ENCODE assay signal across 9 cellular contexts in genomic region chr11:62554377-62554776, GRCh38. TPM values are rescaled to one million over a fixed set of nuclear protein-coding genes. Genes with fewer than 3 reads are reported as not detected.
DNase-seq lines count a peak whose midpoint lies in the region; TF ChIP-seq lines count a peak whose summit lies in the region.
"Had no signal": no experiment of that assay in that cellular context is flagged by ENCODE, and none has a peak within 500 bp of the region (broad histone marks: within the 10 kb centered on the region; RNA-seq: fewer than 3 reads in every experiment).

No MANE protein-coding gene starts in this region.

- TF ChIP-seq CTCF in 22Rv1 (IDR thresholded peaks at IDR 0.05) (no peak), HL-60 (IDR thresholded peaks at IDR 0.05; ENCODE audit: insufficient read depth, low read length) (no peak), brain (conservative IDR thresholded peaks at IDR 0.05) (no peak)

- H3K27me3 Mint-ChIP-seq in brain, result peaks cover 12% of the 10 kb centered on the region

- H3K27ac ChIP-seq in 22Rv1, result peak overlapping the region; percentile 83; the same call in 1 of the 2 replicates
- peak overlapping the region; percentile 94 for H3K27ac ChIP-seq in HL-60 (replicated peaks)
- peak overlapping the region; percentile 100 for H3K27ac ChIP-seq in muscle layer of duodenum (ENCODE audit: low read length)

- peaks cover 11% of the 10 kb centered on the region for H3K36me3 Mint-ChIP-seq in brain

- no peaks in the 10 kb centered on the region for H3K9me3 Mint-ChIP-seq in brain

- peaks cover 80% of the 10 kb centered on the region for H3K4me1 Mint-ChIP-seq in brain

- peak overlapping the region in 4 of 5 experiments; percentile 69 to 96 (median 94) for H3K27ac Mint-ChIP-seq in brain

- H3K27me3 ChIP-seq in HL-60 (ENCODE audit: insufficient read depth, poor library complexity, severe bottlenecking), result no peaks in the 10 kb centered on the region
- no peaks in the 10 kb centered on the region for H3K27me3 ChIP-seq in muscle layer of duodenum (ENCODE audit: low read depth, low read length)

- H3K4me1 ChIP-seq in muscle layer of duodenum (ENCODE audit: control insufficient read depth in 1 of 2, insufficient read depth in 2 of 2, low read length in 2 of 2), result peaks cover 55 to 67% of the 10 kb centered on the region in 2 donors

- no peak overlapping the region for H3K4me3 ChIP-seq in HL-60 (replicated peaks; ENCODE audit: insufficient read depth, low read length)
- H3K4me3 ChIP-seq in muscle layer of duodenum (ENCODE audit: low read depth in 1 of 2, low read length in 2 of 2), result peak overlapping the region in 1 of 2 donors; percentile 59

- no peak for DNase-seq in HL-60 (ENCODE audit: low read depth in 1 of 2, low spot score in 1 of 2)
- DNase-seq in cortex of kidney (lab: John Stamatoyannopoulos, UW), result no peak
- DNase-seq in NCI-H1436 treated with DMSO at 0.1 percent for 48 hours (lab: John Stamatoyannopoulos, UW), result no peak
- no peak for DNase-seq in NCI-H2081 treated with DMSO at 0.1 percent for 48 hours (lab: John Stamatoyannopoulos, UW)
- no peak for DNase-seq in amniotic stem cell (lab: John Stamatoyannopoulos, UW)
- DNase-seq: activated CD4-positive, alpha-beta T cell treated with anti-CD3 and anti-CD28 coated beads, Interleukin-2, amount 50 U/mL, for 1 hour had no signal

- peak overlapping the region in 2 of 5 experiments; percentile 57 to 67 for H3K4me3 Mint-ChIP-seq in brain

- peaks cover 4 to 19% of the 10 kb centered on the region in 2 donors for H3K36me3 ChIP-seq in muscle layer of duodenum (ENCODE audit: control insufficient read depth in 1 of 2, insufficient read depth in 2 of 2, low read length in 2 of 2)

- H3K9me3 ChIP-seq in muscle layer of duodenum (ENCODE audit: control insufficient read depth in 1 of 2, low read length in 2 of 2), result no peaks in the 10 kb centered on the region

RNA-seq across cellular contexts. Expression of gene AHNAK, which starts 7.8 kb away (rescaled TPM):
- 17.2 TPM for polyA plus RNA-seq in brain (ENCODE audit: insufficient read depth, low read depth, low replicate concordance)

RNA-seq across cellular contexts. Expression of gene EEF1G, which starts 19.3 kb away (rescaled TPM):
- polyA plus RNA-seq in brain (ENCODE audit: insufficient read depth, low read depth, low replicate concordance), result 3,048 TPM

RNA-seq across cellular contexts. Expression of gene TUT1, which starts 36.9 kb away (rescaled TPM):
- polyA plus RNA-seq in brain (ENCODE audit: insufficient read depth, low read depth, low replicate concordance), result 28.4 TPM

RNA-seq across cellular contexts. Expression of gene MTA2, which starts 47.3 kb away (rescaled TPM):
- polyA plus RNA-seq in brain (ENCODE audit: insufficient read depth, low read depth, low replicate concordance), result 111 TPM

RNA-seq across cellular contexts. Expression of gene EML3, which starts 58.2 kb away (rescaled TPM):
- 23.3 TPM for polyA plus RNA-seq in brain (ENCODE audit: insufficient read depth, low read depth, low replicate concordance)
